In the genomic region with DNA sequence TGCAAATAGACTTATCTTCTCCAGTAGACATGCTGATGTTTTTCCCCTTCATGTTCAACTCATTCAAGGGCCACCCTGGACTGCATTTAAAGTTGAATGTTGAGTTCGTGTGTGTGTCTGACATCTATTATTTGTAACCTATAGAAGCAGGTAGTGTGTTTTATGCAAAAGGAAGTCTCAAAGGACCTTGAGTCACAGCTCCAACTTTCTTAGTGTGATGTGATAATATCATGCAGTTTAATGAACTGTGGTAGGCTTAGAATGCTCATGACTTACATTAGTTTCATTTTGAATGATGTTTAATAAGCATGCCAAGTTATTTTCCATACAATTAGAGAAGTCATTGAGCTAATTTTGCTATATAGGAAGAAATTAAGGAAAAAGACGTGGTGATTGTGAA, we compare ENCODE assay signal across 1 cellular context.
TF ChIP-seq lines count a peak whose summit lies in the region.

No MANE protein-coding gene starts in this region.

TF ChIP-seq in neural cell, 6 proteins besides CTCF, POLR2A, EP300 and RAD21 (continued from another document):
- TF ChIP-seq, protein P1, sequence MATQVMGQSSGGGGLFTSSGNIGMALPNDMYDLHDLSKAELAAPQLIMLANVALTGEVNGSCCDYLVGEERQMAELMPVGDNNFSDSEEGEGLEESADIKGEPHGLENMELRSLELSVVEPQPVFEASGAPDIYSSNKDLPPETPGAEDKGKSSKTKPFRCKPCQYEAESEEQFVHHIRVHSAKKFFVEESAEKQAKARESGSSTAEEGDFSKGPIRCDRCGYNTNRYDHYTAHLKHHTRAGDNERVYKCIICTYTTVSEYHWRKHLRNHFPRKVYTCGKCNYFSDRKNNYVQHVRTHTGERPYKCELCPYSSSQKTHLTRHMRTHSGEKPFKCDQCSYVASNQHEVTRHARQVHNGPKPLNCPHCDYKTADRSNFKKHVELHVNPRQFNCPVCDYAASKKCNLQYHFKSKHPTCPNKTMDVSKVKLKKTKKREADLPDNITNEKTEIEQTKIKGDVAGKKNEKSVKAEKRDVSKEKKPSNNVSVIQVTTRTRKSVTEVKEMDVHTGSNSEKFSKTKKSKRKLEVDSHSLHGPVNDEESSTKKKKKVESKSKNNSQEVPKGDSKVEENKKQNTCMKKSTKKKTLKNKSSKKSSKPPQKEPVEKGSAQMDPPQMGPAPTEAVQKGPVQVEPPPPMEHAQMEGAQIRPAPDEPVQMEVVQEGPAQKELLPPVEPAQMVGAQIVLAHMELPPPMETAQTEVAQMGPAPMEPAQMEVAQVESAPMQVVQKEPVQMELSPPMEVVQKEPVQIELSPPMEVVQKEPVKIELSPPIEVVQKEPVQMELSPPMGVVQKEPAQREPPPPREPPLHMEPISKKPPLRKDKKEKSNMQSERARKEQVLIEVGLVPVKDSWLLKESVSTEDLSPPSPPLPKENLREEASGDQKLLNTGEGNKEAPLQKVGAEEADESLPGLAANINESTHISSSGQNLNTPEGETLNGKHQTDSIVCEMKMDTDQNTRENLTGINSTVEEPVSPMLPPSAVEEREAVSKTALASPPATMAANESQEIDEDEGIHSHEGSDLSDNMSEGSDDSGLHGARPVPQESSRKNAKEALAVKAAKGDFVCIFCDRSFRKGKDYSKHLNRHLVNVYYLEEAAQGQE (IDR thresholded peaks at IDR 0.05; ENCODE audit: borderline replicate concordance): no peak
- TF ChIP-seq POLR2AphosphoS5 (IDR thresholded peaks at IDR 0.05): no peak
- no peak for TF ChIP-seq MXI1 (conservative IDR thresholded peaks at IDR 0.05; ENCODE audit: poor library complexity, severe bottlenecking)
TF ChIP-seq in neural cell: peak in this region for 0.
